Comparison of ENCODE assay signal across 16 cellular contexts in the genomic region with DNA sequence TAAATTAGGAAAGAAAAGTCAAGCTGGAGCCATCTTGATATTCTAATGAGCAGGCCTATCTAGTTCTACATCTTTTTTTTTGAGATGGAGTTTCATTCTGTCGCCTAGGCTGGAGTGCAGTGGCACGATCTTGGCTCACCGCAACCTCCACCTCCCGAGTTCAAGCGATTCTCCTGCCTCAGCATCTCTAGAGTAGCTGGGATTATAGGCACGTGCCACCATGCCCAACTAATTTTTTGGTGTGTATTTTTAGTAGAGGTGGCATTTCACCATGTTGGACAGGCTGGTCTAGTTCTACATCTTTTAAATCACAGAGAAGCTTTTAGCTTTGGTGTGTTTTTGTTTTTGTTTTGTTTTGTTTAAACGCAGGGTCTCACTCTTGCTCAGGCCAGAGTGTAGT. TPM values are rescaled to one million over a fixed set of nuclear protein-coding genes. Genes with fewer than 3 reads are reported as not detected.
DNase-seq lines count a peak whose midpoint lies in the region; ATAC-seq and TF ChIP-seq lines count a peak whose summit lies in the region.
"Had no signal": no experiment of that assay in that cellular context is flagged by ENCODE, and none has a peak within 500 bp of the region (broad histone marks: within the 10 kb centered on the region; RNA-seq: fewer than 3 reads in every experiment).

No MANE protein-coding gene starts in this region.

- TF ChIP-seq CTCF in cardiac muscle cell (IDR thresholded peaks at IDR 0.05; ENCODE audit: low read depth, low read length) (no peak), mucosa of descending colon (IDR thresholded peaks at IDR 0.05) (no peak)

- H3K4me1 Mint-ChIP-seq in activated T-cell treated with anti-CD3 and anti-CD28 coated beads, Interleukin-2, amount 50 U/mL, for 24 hours (ENCODE audit: low read depth): peaks cover 19% of the 10 kb centered on the region
- peaks cover 4 to 14% (median 10%) of the 10 kb centered on the region in 4 donors for H3K4me1 Mint-ChIP-seq in naive thymus-derived CD8-positive, alpha-beta T cell

- H3K9me3 Mint-ChIP-seq in activated T-cell treated with anti-CD3 and anti-CD28 coated beads, Interleukin-2, amount 50 U/mL, for 24 hours: no peaks in the 10 kb centered on the region
- no peaks in the 10 kb centered on the region for H3K9me3 Mint-ChIP-seq in naive thymus-derived CD8-positive, alpha-beta T cell
- H3K9me3 Mint-ChIP-seq: CD4-positive, alpha-beta T cell had no signal

- H3K9me3 ChIP-seq in cardiac muscle cell (ENCODE audit: low read depth) (no peaks in the 10 kb centered on the region), mucosa of descending colon (no peaks in the 10 kb centered on the region)
- H3K9me3 ChIP-seq: A549, HAP-1 had no signal

- H3K27me3 Mint-ChIP-seq in activated T-cell treated with anti-CD3 and anti-CD28 coated beads, Interleukin-2, amount 50 U/mL, for 24 hours: no peaks in the 10 kb centered on the region
- H3K27me3 Mint-ChIP-seq in naive thymus-derived CD8-positive, alpha-beta T cell: no peaks in the 10 kb centered on the region
- H3K27me3 Mint-ChIP-seq: CD4-positive, alpha-beta T cell had no signal

- H3K27ac Mint-ChIP-seq in activated T-cell treated with anti-CD3 and anti-CD28 coated beads, Interleukin-2, amount 50 U/mL, for 24 hours: peak overlapping the region; percentile 73
- H3K27ac Mint-ChIP-seq in naive thymus-derived CD8-positive, alpha-beta T cell: peak overlapping the region in 1 of 10 donors; percentile 25
- H3K27ac Mint-ChIP-seq: CD4-positive, alpha-beta T cell had no signal

- H3K27me3 ChIP-seq in cardiac muscle cell: no peaks in the 10 kb centered on the region

- H3K4me1 ChIP-seq in cardiac muscle cell (ENCODE audit: low read depth): no peaks in the 10 kb centered on the region
- no peaks in the 10 kb centered on the region for H3K4me1 ChIP-seq in mucosa of descending colon (ENCODE audit: low read depth)
- H3K4me1 ChIP-seq: A549, HAP-1 had no signal

- POLR2A ChIA-PET in naive thymus-derived CD8-positive, alpha-beta T cell (lab: Charles Lee): interaction anchor here (0.6 to 1.2 kb wide), 2 partner anchors 9 to 14 kb away, joined by 3 to 4 read pairs; partner anchors contain the start of gene GPBP1L1

- ATAC-seq in Right ventricle myocardium inferior (no peak), mucosa of descending colon (no peak)
- ATAC-seq in naive thymus-derived CD8-positive, alpha-beta T cell: no peak
- ATAC-seq: A549 had no signal

- intact Hi-C loops in Right ventricle myocardium inferior (cut with DNase I) (no loop called here), mucosa of descending colon (cut with DNase I, micrococcal nuclease) (no loop called here)

- peaks cover 80% of the 10 kb centered on the region for H3K36me3 Mint-ChIP-seq in activated T-cell treated with anti-CD3 and anti-CD28 coated beads, Interleukin-2, amount 50 U/mL, for 24 hours (ENCODE audit: low read depth)
- peaks cover 0 to 62% (median 10%) of the 10 kb centered on the region in 3 donors for H3K36me3 Mint-ChIP-seq in naive thymus-derived CD8-positive, alpha-beta T cell

- no peak overlapping the region for H3K4me3 Mint-ChIP-seq in activated T-cell treated with anti-CD3 and anti-CD28 coated beads, Interleukin-2, amount 50 U/mL, for 24 hours
- H3K4me3 Mint-ChIP-seq in naive thymus-derived CD8-positive, alpha-beta T cell: no peak overlapping the region
- H3K4me3 Mint-ChIP-seq: CD4-positive, alpha-beta T cell had no signal

- TF ChIP-seq POLR2A in erythroblast (IDR thresholded peaks at IDR 0.05; ENCODE audit: low read length): peak; percentile 35

- no peak for DNase-seq in activated T-cell treated with anti-CD3 and anti-CD28 coated beads, Interleukin-2, amount 50 U/mL, for 24 hours
- DNase-seq in activated T-cell treated with anti-CD3 and anti-CD28 coated beads for 4 hours (no peak), cardiac muscle cell (ENCODE audit: low read depth in 1 of 2, low spot score in 1 of 2) (no peak), Right ventricle myocardium inferior (ENCODE audit: missing footprints) (no peak), erythroblast (lab: John Stamatoyannopoulos, UW) (no peak), mucosa of descending colon (no peak)
- no peak for DNase-seq in naive thymus-derived CD8-positive, alpha-beta T cell
- DNase-seq: AML-193; CD4-positive, alpha-beta T cell; DMS153; DMS79; GDM1; GM23248 had no signal

- H3K4me3 ChIP-seq in cardiac muscle cell (no peak overlapping the region), mucosa of descending colon (no peak overlapping the region)
- H3K4me3 ChIP-seq: A549, GM23248, HAP-1 had no signal

- peak overlapping the region; percentile 34 for H3K27ac ChIP-seq in cardiac muscle cell
- H3K27ac ChIP-seq: A549, C4-2B, GM23248 had no signal

- H3K36me3 ChIP-seq in cardiac muscle cell: peaks cover 11% of the 10 kb centered on the region
- no peaks in the 10 kb centered on the region for H3K36me3 ChIP-seq in mucosa of descending colon (ENCODE audit: low read depth)

RNA-seq across cellular contexts. Expression of gene TMEM69, which starts 6.8 kb away (rescaled TPM):
- 30.1 and 31.3 TPM in 2 replicates for total RNA-seq in cardiac muscle cell
- 69.7 and 69.8 TPM in 2 replicates for polyA plus RNA-seq in cardiac muscle cell
- 22.1 TPM for total RNA-seq in Right ventricle myocardium inferior
- total RNA-seq in mucosa of descending colon: 10 to 100 TPM; 17.2 to 25.5 (median 21.4) TPM
- total RNA-seq in naive thymus-derived CD8-positive, alpha-beta T cell: 10 to 100 TPM; 23.9 to 29.1 TPM
- 10 to 100 TPM; 43.5 to 59.4 (median 56.0) TPM for polyA plus RNA-seq in naive thymus-derived CD8-positive, alpha-beta T cell

RNA-seq across cellular contexts. Expression of gene GPBP1L1, which starts 8.5 kb away (rescaled TPM):
- total RNA-seq in cardiac muscle cell: 69.7 and 96.3 TPM in 2 replicates
- 79.5 and 123 TPM in 2 replicates for polyA plus RNA-seq in cardiac muscle cell
- total RNA-seq in Right ventricle myocardium inferior: 74.0 TPM
- total RNA-seq in mucosa of descending colon: 100 to 1,000 TPM; 167 to 246 (median 179) TPM
- 100 to 1,000 TPM; 183 to 193 TPM for total RNA-seq in naive thymus-derived CD8-positive, alpha-beta T cell
- polyA plus RNA-seq in naive thymus-derived CD8-positive, alpha-beta T cell: 10 to 100 TPM; 88.9 to 94.0 (median 92.1) TPM

RNA-seq across cellular contexts. Expression of gene IPP, which starts 55.6 kb away (rescaled TPM):
- total RNA-seq in cardiac muscle cell: 5.7 and 7.3 TPM in 2 replicates
- polyA plus RNA-seq in cardiac muscle cell: 12.1 and 24.9 TPM in 2 replicates
- 11.6 TPM for total RNA-seq in Right ventricle myocardium inferior
- 10 to 100 TPM; 18.4 to 21.1 (median 19.2) TPM for total RNA-seq in mucosa of descending colon
- 10 to 100 TPM; 14.2 to 15.6 TPM for total RNA-seq in naive thymus-derived CD8-positive, alpha-beta T cell
- polyA plus RNA-seq in naive thymus-derived CD8-positive, alpha-beta T cell: 10 to 100 TPM in 2 of 3 donors, 1 to 10 TPM in 1; 8.7 to 17.4 (median 12.8) TPM
